ENCODE assay signal across 30 cellular contexts in the genomic region with DNA sequence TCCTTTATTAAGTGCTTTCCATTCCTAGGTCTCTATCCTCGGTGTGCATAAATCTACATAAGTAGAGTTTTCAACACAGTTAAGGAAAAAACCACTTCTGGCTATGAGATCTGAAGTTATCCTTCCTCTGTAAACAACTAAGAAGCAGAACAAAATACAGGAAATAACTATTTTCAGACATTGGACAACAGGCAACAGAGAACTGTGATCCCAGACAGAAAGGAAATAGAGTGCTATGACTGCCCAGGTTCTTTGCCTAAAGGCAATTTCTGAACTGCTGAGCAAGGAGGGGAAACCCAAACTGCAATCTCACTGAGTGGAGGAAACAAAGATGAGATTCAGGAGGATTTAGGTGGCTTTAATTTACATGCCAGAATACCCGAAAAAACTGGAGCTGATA.
A peak's percentile ranks its signal among the peaks of the same experiment; 100 is the strongest.
DNase-seq lines count a peak whose midpoint lies in the region; ATAC-seq and TF ChIP-seq lines count a peak whose summit lies in the region.
"Had no signal": no experiment of that assay in that cellular context is flagged by ENCODE, and none has a peak within 500 bp of the region (broad histone marks: within the 10 kb centered on the region; RNA-seq: fewer than 3 reads in every experiment).

No MANE protein-coding gene starts in this region.

- H3K9me3 ChIP-seq in mesodermal cell (ENCODE audit: control insufficient read depth, low read length) = no peaks in the 10 kb centered on the region
- peaks cover 0 to 4% (median 0%) of the 10 kb centered on the region in 4 donors for H3K9me3 ChIP-seq in esophagus muscularis mucosa
- H3K9me3 ChIP-seq: prostate gland, spleen had no signal

- peaks cover 13% of the 10 kb centered on the region for H3K4me1 ChIP-seq in mesodermal cell (ENCODE audit: control insufficient read depth, insufficient read depth, low read length, poor library complexity, severe bottlenecking)
- H3K4me1 ChIP-seq in esophagus muscularis mucosa = peaks cover 0 to 22% (median 18%) of the 10 kb centered on the region in 4 donors
- H3K4me1 ChIP-seq: prostate gland had no signal

- peak overlapping the region; percentile 41 for H3K27ac ChIP-seq in mesodermal cell (ENCODE audit: low read depth, low read length, severe bottlenecking)
- peak overlapping the region in 1 of 4 donors; percentile 9 for H3K27ac ChIP-seq in esophagus muscularis mucosa (replicated peaks in 1 of 4)
- H3K27ac ChIP-seq: prostate gland, spleen had no signal

- H3K36me3 ChIP-seq in mesodermal cell (ENCODE audit: control insufficient read depth, insufficient read depth, low read length) (no peaks in the 10 kb centered on the region), esophagus muscularis mucosa (no peaks in the 10 kb centered on the region)
- H3K36me3 ChIP-seq: prostate gland, spleen had no signal

- peaks cover 14% of the 10 kb centered on the region for H3K9me3 Mint-ChIP-seq in chondrocyte (ENCODE audit: low read depth)
- no peaks in the 10 kb centered on the region for H3K9me3 Mint-ChIP-seq in activated T-helper 1 cell treated with anti-CD3 and anti-CD28 coated beads, Interleukin-12 subunit alpha, Interleukin-12 subunit beta, Interleukin-2, Interleukin-4 antibody, amounts not matched to agents 30 ng/mL and 10 ng/mL and 1 ng/mL, durations not matched to agents 14 hours and 24 hours and 36 hours
- H3K9me3 Mint-ChIP-seq: activated CD4-positive, alpha-beta memory T cell treated with anti-CD3 and anti-CD28 coated beads, Interleukin-2, amount 10 ng/mL, durations not matched to agents 7 days and 5 days; activated naive CD4-positive, alpha-beta T cell treated with anti-CD3 and anti-CD28 coated beads for 36 hours; activated T-cell treated with anti-CD3 and anti-CD28 coated beads, Interleukin-2, amount 50 U/mL, for 24 hours; CD4-positive, alpha-beta T cell; central memory CD8-positive, alpha-beta T cell; naive thymus-derived CD4-positive, alpha-beta T cell had no signal

- intact Hi-C loops in esophagus muscularis mucosa (cut with DNase I) = no loop called here
- intact Hi-C loops in activated T-helper 1 cell treated with anti-CD3 and anti-CD28 coated beads, Interleukin-12 subunit alpha, Interleukin-12 subunit beta, Interleukin-2, Interleukin-4 antibody, amounts not matched to agents 30 ng/mL and 10 ng/mL and 1 ng/mL, durations not matched to agents 14 hours and 24 hours and 36 hours (cut with micrococcal nuclease) = no loop called here

- H3K27ac Mint-ChIP-seq in chondrocyte (ENCODE audit: unreplicated experiment) = peak overlapping the region; percentile 18
- H3K27ac Mint-ChIP-seq in activated T-helper 1 cell treated with anti-CD3 and anti-CD28 coated beads, Interleukin-12 subunit alpha, Interleukin-12 subunit beta, Interleukin-2, Interleukin-4 antibody, amounts not matched to agents 30 ng/mL and 10 ng/mL and 1 ng/mL, durations not matched to agents 14 hours and 24 hours and 36 hours = no peak overlapping the region
- H3K27ac Mint-ChIP-seq: activated CD4-positive, alpha-beta memory T cell treated with anti-CD3 and anti-CD28 coated beads, Interleukin-2, amount 10 ng/mL, durations not matched to agents 7 days and 5 days; activated naive CD4-positive, alpha-beta T cell treated with anti-CD3 and anti-CD28 coated beads for 36 hours; activated T-cell treated with anti-CD3 and anti-CD28 coated beads, Interleukin-2, amount 50 U/mL, for 24 hours; CD4-positive, alpha-beta T cell; memory B cell; naive thymus-derived CD4-positive, alpha-beta T cell had no signal

- no peaks in the 10 kb centered on the region for H3K36me3 Mint-ChIP-seq in chondrocyte (ENCODE audit: low read depth)
- H3K36me3 Mint-ChIP-seq in activated T-helper 1 cell treated with anti-CD3 and anti-CD28 coated beads, Interleukin-12 subunit alpha, Interleukin-12 subunit beta, Interleukin-2, Interleukin-4 antibody, amounts not matched to agents 30 ng/mL and 10 ng/mL and 1 ng/mL, durations not matched to agents 14 hours and 24 hours and 36 hours (ENCODE audit: low read depth) = no peaks in the 10 kb centered on the region
- H3K36me3 Mint-ChIP-seq: memory B cell; naive thymus-derived CD4-positive, alpha-beta T cell had no signal

- peak; percentile 15 for DNase-seq in Ammon's horn (ENCODE audit: low spot score)
- DNase-seq in chondrocyte (ENCODE audit: low spot score) = no peak
- no peak for DNase-seq in esophagus muscularis mucosa (ENCODE audit: extremely low spot score)
- DNase-seq in cerebellum (ENCODE audit: low spot score) = no peak
- no peak for DNase-seq in NCI-H2227 (lab: John Stamatoyannopoulos, UW; ENCODE audit: unreplicated experiment)
- no peak for DNase-seq in activated T-helper 1 cell treated with anti-CD3 and anti-CD28 coated beads, Interleukin-12 subunit alpha, Interleukin-12 subunit beta, Interleukin-2, Interleukin-4 antibody, amounts not matched to agents 30 ng/mL and 10 ng/mL and 1 ng/mL, durations not matched to agents 14 hours and 24 hours and 36 hours (ENCODE audit: low spot score)
- DNase-seq: ACHN; activated CD4-positive, alpha-beta memory T cell treated with anti-CD3 and anti-CD28 coated beads, Interleukin-2, amount 10 ng/mL, durations not matched to agents 7 days and 5 days; activated naive CD4-positive, alpha-beta T cell treated with anti-CD3 and anti-CD28 coated beads for 36 hours; activated T-cell treated with anti-CD3 and anti-CD28 coated beads, Interleukin-2, amount 50 U/mL, for 24 hours; anterior cingulate cortex; CD4-positive, alpha-beta T cell; DMS79; effector CD8-positive, alpha-beta T cell; glutamatergic neuron; KG1; naive thymus-derived CD4-positive, alpha-beta T cell; NCI-H1105; NCI-H2081 treated with DMSO at 0.1 percent for 48 hours; NCI-H526 treated with DMSO at 0.1 percent for 48 hours; SHP77 treated with DMSO at 0.1 percent for 48 hours; spleen; stimulated activated CD8-positive, alpha-beta memory T cell treated with anti-CD3 and anti-CD28 coated beads, Interleukin-4, amount 100 ng/mL, for 48 hours; substantia nigra; T-helper 2 cell had no signal

- no peak for TF ChIP-seq EP300 in esophagus muscularis mucosa (IDR thresholded peaks at IDR 0.05)

- H3K27me3 Mint-ChIP-seq in chondrocyte (ENCODE audit: low read depth) = no peaks in the 10 kb centered on the region
- peaks cover 4% of the 10 kb centered on the region for H3K27me3 Mint-ChIP-seq in activated T-helper 1 cell treated with anti-CD3 and anti-CD28 coated beads, Interleukin-12 subunit alpha, Interleukin-12 subunit beta, Interleukin-2, Interleukin-4 antibody, amounts not matched to agents 30 ng/mL and 10 ng/mL and 1 ng/mL, durations not matched to agents 14 hours and 24 hours and 36 hours (ENCODE audit: insufficient read depth)
- H3K27me3 Mint-ChIP-seq: activated CD4-positive, alpha-beta memory T cell treated with anti-CD3 and anti-CD28 coated beads, Interleukin-2, amount 10 ng/mL, durations not matched to agents 7 days and 5 days had no signal

- ATAC-seq in HG02798 (IDR thresholded peaks at IDR 0.05; ENCODE audit: poor library complexity, unreplicated experiment) = peak; percentile 34
- ATAC-seq: naive thymus-derived CD4-positive, alpha-beta T cell had no signal

- H3K4me3 ChIP-seq in mesodermal cell (ENCODE audit: extremely low read depth, insufficient read depth, low read length, poor library complexity, severe bottlenecking) (no peak overlapping the region), esophagus muscularis mucosa (no peak overlapping the region)
- H3K4me3 ChIP-seq: prostate gland, spleen had no signal

- peaks cover 50% of the 10 kb centered on the region for H3K4me1 Mint-ChIP-seq in chondrocyte (ENCODE audit: low read depth)
- no peaks in the 10 kb centered on the region for H3K4me1 Mint-ChIP-seq in activated T-helper 1 cell treated with anti-CD3 and anti-CD28 coated beads, Interleukin-12 subunit alpha, Interleukin-12 subunit beta, Interleukin-2, Interleukin-4 antibody, amounts not matched to agents 30 ng/mL and 10 ng/mL and 1 ng/mL, durations not matched to agents 14 hours and 24 hours and 36 hours (ENCODE audit: low read depth)
- H3K4me1 Mint-ChIP-seq: central memory CD8-positive, alpha-beta T cell; naive thymus-derived CD4-positive, alpha-beta T cell had no signal

- 100% methylated on average over 1 of the region's 2 CpGs; no CpG with 5 or more reads in 1 of the 2 experiments for whole genome bisulfite sequencing in mesodermal cell (ENCODE audit: insufficient coverage in 2 of 2), 2 experiments
- 60% methylated on average over 2 of the region's 2 CpGs for WGBS in esophagus muscularis mucosa

- TF ChIP-seq POLR2A in esophagus muscularis mucosa (IDR thresholded peaks at IDR 0.05; ENCODE audit: low read depth) = no peak

- H3K27me3 ChIP-seq in esophagus muscularis mucosa = no peaks in the 10 kb centered on the region
- H3K27me3 ChIP-seq: spleen had no signal

- H3K4me3 Mint-ChIP-seq in chondrocyte (ENCODE audit: unreplicated experiment) = no peak overlapping the region
- H3K4me3 Mint-ChIP-seq in activated T-helper 1 cell treated with anti-CD3 and anti-CD28 coated beads, Interleukin-12 subunit alpha, Interleukin-12 subunit beta, Interleukin-2, Interleukin-4 antibody, amounts not matched to agents 30 ng/mL and 10 ng/mL and 1 ng/mL, durations not matched to agents 14 hours and 24 hours and 36 hours = no peak overlapping the region
- H3K4me3 Mint-ChIP-seq: activated CD4-positive, alpha-beta memory T cell treated with anti-CD3 and anti-CD28 coated beads, Interleukin-2, amount 10 ng/mL, durations not matched to agents 7 days and 5 days; activated naive CD4-positive, alpha-beta T cell treated with anti-CD3 and anti-CD28 coated beads for 36 hours; activated T-cell treated with anti-CD3 and anti-CD28 coated beads, Interleukin-2, amount 50 U/mL, for 24 hours; CD4-positive, alpha-beta T cell; central memory CD8-positive, alpha-beta T cell; memory B cell; naive thymus-derived CD4-positive, alpha-beta T cell had no signal

- no peak for TF ChIP-seq CTCF in chondrocyte (IDR thresholded peaks at IDR 0.05)
- no peak for TF ChIP-seq CTCF in esophagus muscularis mucosa (IDR thresholded peaks at IDR 0.05)
